Comparison of ENCODE assay signal across 14 cellular contexts in genomic region chr19:11202488-11203193, GRCh38. TPM values are rescaled to one million over a fixed set of nuclear protein-coding genes. Genes with fewer than 3 reads are reported as not detected.
DNase-seq lines count a peak whose midpoint lies in the region; ATAC-seq and TF ChIP-seq lines count a peak whose summit lies in the region.
"Had no signal": no experiment of that assay in that cellular context is flagged by ENCODE, and none has a peak within 500 bp of the region (broad histone marks: within the 10 kb centered on the region; RNA-seq: fewer than 3 reads in every experiment).

No MANE protein-coding gene starts in this region.

- 38% methylated on average over 14 of the region's 20 CpGs for WGBS in right lobe of liver (ENCODE audit: insufficient coverage, low coverage, low lambda C conversion rate, missing lambda C conversion rate)

- peaks cover 36% of the 10 kb centered on the region for H3K4me1 Mint-ChIP-seq in HFFc6 (ENCODE audit: low read depth)

- H3K27me3 ChIP-seq in right lobe of liver (no peaks in the 10 kb centered on the region), stomach smooth muscle (ENCODE audit: control insufficient read depth in 1 of 2, insufficient read depth in 2 of 2, low read length in 2 of 2) (no peaks in the 10 kb centered on the region)

- H3K9ac ChIP-seq in stomach smooth muscle (ENCODE audit: low read length in 2 of 2), result peak overlapping the region; percentile 56 to 73

- peak overlapping the region; percentile 83 for H3K27ac ChIP-seq in caudate nucleus (ENCODE audit: low read depth, low read length)
- peak overlapping the region in 2 of 3 donors; percentile 34 to 40 for H3K27ac ChIP-seq in right lobe of liver
- H3K27ac ChIP-seq in stomach smooth muscle (ENCODE audit: low read length), result peak overlapping the region; percentile 98

- intact Hi-C loops in right lobe of liver (cut with DNase I), result loop anchor here (2.0 to 5.0 kb wide), 2 partner anchors 64 to 65 kb away; no protein-coding TSS in a partner anchor

- no peaks in the 10 kb centered on the region for H3K36me3 Mint-ChIP-seq in HFFc6 (ENCODE audit: low read depth)

- TF ChIP-seq CTCF in HFFc6 (IDR thresholded peaks at IDR 0.05) (no peak), right lobe of liver (IDR thresholded peaks at IDR 0.05) (no peak), omental fat pad (IDR thresholded peaks at IDR 0.05) (no peak)

- H3K4me3 ChIP-seq in right lobe of liver (no peak overlapping the region), stomach smooth muscle (ENCODE audit: low read length in 2 of 2) (peak overlapping the region in 1 of 2 donors; percentile 63)

- peak in 1 of 4 donors; percentile 1 for ATAC-seq in right lobe of liver
- ATAC-seq in omental fat pad (ENCODE audit: low FRiP score), result no peak
- no peak for ATAC-seq in HG03280 (IDR thresholded peaks at IDR 0.05; ENCODE audit: unreplicated experiment)

- TF ChIP-seq POLR2A in right lobe of liver (IDR thresholded peaks at IDR 0.05), result no peak

- no peak for DNase-seq in HFFc6
- no peak for DNase-seq in caudate nucleus (lab: John Stamatoyannopoulos, UW)
- no peak for DNase-seq in right lobe of liver
- DNase-seq in omental fat pad (ENCODE audit: low spot score), result no peak
- DNase-seq in NOMO-1 (lab: John Stamatoyannopoulos, UW; ENCODE audit: unreplicated experiment in 2 of 2), result no peak
- DNase-seq in HK-2 (ENCODE audit: unreplicated experiment), result no peak
- DNase-seq: activated naive CD4-positive, alpha-beta T cell treated with anti-CD3 and anti-CD28 coated beads for 36 hours; cortex of kidney; DMS79; foreskin fibroblast had no signal

- peak overlapping the region; percentile 97 for H3K27ac Mint-ChIP-seq in HFFc6
- H3K27ac Mint-ChIP-seq: activated naive CD4-positive, alpha-beta T cell treated with anti-CD3 and anti-CD28 coated beads for 36 hours had no signal

- no peaks in the 10 kb centered on the region for H3K9me3 Mint-ChIP-seq in HFFc6
- H3K9me3 Mint-ChIP-seq: activated naive CD4-positive, alpha-beta T cell treated with anti-CD3 and anti-CD28 coated beads for 36 hours had no signal

- no peaks in the 10 kb centered on the region for H3K9me3 ChIP-seq in right lobe of liver
- H3K9me3 ChIP-seq in stomach smooth muscle (ENCODE audit: control insufficient read depth in 2 of 2, low read length in 2 of 2), result no peaks in the 10 kb centered on the region

- H3K4me1 ChIP-seq in right lobe of liver (peaks cover 0 to 31% (median 15%) of the 10 kb centered on the region in 4 donors), stomach smooth muscle (ENCODE audit: control insufficient read depth, insufficient read depth, low read length) (peaks cover 48% of the 10 kb centered on the region)

- H3K36me3 ChIP-seq in right lobe of liver (no peaks in the 10 kb centered on the region), stomach smooth muscle (ENCODE audit: control insufficient read depth in 2 of 2, insufficient read depth in 2 of 2, low read length in 2 of 2) (peaks cover 0 to 3% of the 10 kb centered on the region in 2 donors)

- peaks cover 3% of the 10 kb centered on the region; the same call in 1 of the 2 replicates for H3K27me3 Mint-ChIP-seq in HFFc6 (ENCODE audit: insufficient read depth)

- peak overlapping the region; percentile 68 for H3K4me3 Mint-ChIP-seq in HFFc6
- H3K4me3 Mint-ChIP-seq: activated naive CD4-positive, alpha-beta T cell treated with anti-CD3 and anti-CD28 coated beads for 36 hours had no signal

RNA-seq across cellular contexts. Expression of gene KANK2, which starts 5.3 kb away (rescaled TPM):
- total RNA-seq in HFFc6 (2021; fragmentation: NEBNext Ultra II Directional; extraction: Animal tissue kit (Norgen Biotek cat#: 25700)), result 100 to 1,000 TPM; 132 to 167 (median 156) TPM
- total RNA-seq in right lobe of liver, result 10 to 100 TPM; 36.3 to 65.4 (median 50.4) TPM
- total RNA-seq in omental fat pad, result 100 to 1,000 TPM; 177 to 383 (median 325) TPM

RNA-seq across cellular contexts. Expression of gene ANGPTL8, which starts 36.8 kb away (rescaled TPM):
- total RNA-seq in HFFc6 (2021; fragmentation: NEBNext Ultra II Directional; extraction: Animal tissue kit (Norgen Biotek cat#: 25700)), result not detected
- total RNA-seq in right lobe of liver (100 to 1,000 TPM in 4 of 6 experiments, 10 to 100 TPM in 2; 56.7 to 287 (median 140) TPM), omental fat pad (1 to 10 TPM; 1.2 to 4.7 (median 2.9) TPM)
- total RNA-seq: activated CD8-positive, alpha-beta memory T cell treated with anti-CD3 and anti-CD28 coated beads for 36 hours; activated naive CD4-positive, alpha-beta T cell treated with anti-CD3 and anti-CD28 coated beads for 36 hours; LHCN-M2 had no signal

RNA-seq across cellular contexts. Expression of gene SPC24, which starts 47.1 kb away (rescaled TPM):
- total RNA-seq in HFFc6 (2021; fragmentation: NEBNext Ultra II Directional; extraction: Animal tissue kit (Norgen Biotek cat#: 25700)), result 10 to 100 TPM; 21.0 to 54.6 (median 50.3) TPM
- total RNA-seq in right lobe of liver, result 1 to 10 TPM in 5 of 6 experiments, under 1 TPM in 1; 0.90 to 3.8 (median 2.2) TPM
- total RNA-seq in omental fat pad, result 1 to 10 TPM; 1.2 to 2.8 (median 1.5) TPM

RNA-seq across cellular contexts. Expression of gene DOCK6, which starts 59.7 kb away (rescaled TPM):
- total RNA-seq in HFFc6 (2021; fragmentation: NEBNext Ultra II Directional; extraction: Animal tissue kit (Norgen Biotek cat#: 25700)), result 10 to 100 TPM; 20.7 to 32.2 (median 22.9) TPM
- total RNA-seq in right lobe of liver, result 10 to 100 TPM; 19.9 to 45.9 (median 30.4) TPM
- total RNA-seq in omental fat pad, result 100 to 1,000 TPM in 1 of 4 donors, 10 to 100 TPM in 3; 17.1 to 109 (median 41.4) TPM

Comparison
In these comparisons a context has a peak if more than half of its experiments do, and no peak if none do; other contexts are left out.
1. H3K27ac ChIP-seq: peak in every context shown above with its lines; median percentile 98 in stomach smooth muscle; 83 in caudate nucleus; 37 in right lobe of liver.
2. RNA of gene ANGPTL8, which starts 36.8 kb away (total RNA-seq): 56.7 to 287 TPM in right lobe of liver; 1.2 to 4.7 TPM in omental fat pad and not detected in HFFc6; every median in the first group is over 10 times any median in the second.
3. RNA of gene SPC24, which starts 47.1 kb away (total RNA-seq): 21.0 to 54.6 TPM in HFFc6; 0.90 to 3.8 TPM in right lobe of liver and 1.2 to 2.8 TPM in omental fat pad; every median in the first group is over 4 times any median in the second.